ENCODE assay signal across 18 cellular contexts in the genomic region with DNA sequence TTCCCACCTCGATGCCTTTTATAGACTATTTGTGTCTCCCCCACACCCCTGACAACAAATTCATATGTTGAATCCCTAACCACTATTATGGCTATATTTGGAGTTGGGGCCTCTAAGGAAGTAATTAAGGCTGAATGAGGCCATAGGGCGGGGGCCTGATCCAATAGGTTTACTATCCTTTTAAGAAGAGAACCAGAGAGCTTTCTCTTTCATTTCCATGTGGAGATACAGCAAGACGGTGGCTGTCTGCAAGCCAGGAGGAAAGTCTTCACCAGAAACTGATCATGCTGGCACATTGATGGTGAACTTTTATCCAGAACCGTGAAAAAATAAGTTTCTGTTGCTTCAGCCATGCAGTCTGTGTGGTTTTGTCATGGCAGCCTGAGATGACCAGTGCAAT.
"Had no signal": no experiment of that assay in that cellular context is flagged by ENCODE, and none has a peak within 500 bp of the region (broad histone marks: within the 10 kb centered on the region; RNA-seq: fewer than 3 reads in every experiment).

No MANE protein-coding gene starts in this region.

- H3K36me3 Mint-ChIP-seq: brain had no signal

- H3K27ac ChIP-seq: neutrophil, uterus had no signal

- H3K4me1 Mint-ChIP-seq: activated B cell treated with CpG ODN at 0.5 μM for 24 hours, brain, endodermal cell, naive B cell had no signal

- H3K4me3 Mint-ChIP-seq: activated B cell treated with CpG ODN at 0.5 μM for 24 hours; brain; endodermal cell; naive B cell; T-helper 1 cell treated with Interleukin-12 subunit alpha and Interleukin-12 subunit beta and Interleukin-4 antibody, amounts not matched to agents 30 μg/mL and 1 μg/mL, for 36 hours had no signal

- H3K27me3 ChIP-seq: neutrophil, suprapubic skin, uterus had no signal

- H3K27ac Mint-ChIP-seq: activated B cell treated with CpG ODN at 0.5 μM for 24 hours; endodermal cell; naive B cell; T-helper 1 cell treated with Interleukin-12 subunit alpha and Interleukin-12 subunit beta and Interleukin-4 antibody, amounts not matched to agents 30 μg/mL and 1 μg/mL, for 36 hours had no signal

- H3K9me3 Mint-ChIP-seq: activated B cell treated with CpG ODN at 0.5 μM for 24 hours had no signal

- H3K9me3 ChIP-seq: neutrophil, suprapubic skin, uterus had no signal

- DNase-seq: activated B cell treated with CpG ODN at 0.5 μM for 24 hours; activated effector memory CD4-positive, alpha-beta T cell treated with anti-CD3 and anti-CD28 coated beads, Interleukin-2, amount 50 U/mL, for 16 hours; activated T-cell treated with anti-CD3 and anti-CD28 coated beads, Interleukin-2, amount 50 U/mL, for 1 hour; amygdala; cerebellar nuclear complex; dermis blood vessel endothelial cell; endodermal cell; erythroblast; left ventricle myocardium superior; naive B cell; stimulated activated naive CD4-positive, alpha-beta T cell treated with Interleukin-2 at 50 U/mL for 16 hours; uterus had no signal

- H3K36me3 ChIP-seq: neutrophil, suprapubic skin, uterus had no signal

- H3K4me1 ChIP-seq: suprapubic skin, uterus had no signal

- H3K4me3 ChIP-seq: suprapubic skin, uterus had no signal

- ATAC-seq: activated naive CD4-positive, alpha-beta T cell treated with anti-CD3 and anti-CD28 coated beads, Interleukin-2, amount 50 U/mL, for 72 hours; left ventricle myocardium superior; SK-N-SH treated with all-trans-retinoic acid at 6 μM for 48 hours had no signal
